20 cellular contexts compared by ENCODE assay signal in the genomic region with DNA sequence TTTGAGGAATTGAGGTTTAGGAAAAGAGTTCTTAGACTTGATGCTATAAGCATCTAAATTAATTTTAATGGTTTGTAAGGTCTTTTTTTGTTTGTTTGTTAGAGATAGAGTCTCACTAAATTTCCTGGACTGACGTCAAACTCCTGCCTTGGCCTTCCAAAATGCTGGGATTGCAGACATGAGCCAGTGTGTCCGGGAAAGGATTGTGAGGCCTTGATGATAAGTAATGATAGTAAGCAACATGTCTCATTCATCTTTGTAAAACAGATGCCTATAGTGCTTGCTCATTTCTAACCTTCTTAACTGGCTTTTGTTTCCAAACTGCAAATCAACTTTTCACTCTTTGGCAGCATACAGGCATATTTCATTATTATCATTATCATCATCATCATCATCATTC.
"Had no signal": no experiment of that assay in that cellular context is flagged by ENCODE, and none has a peak within 500 bp of the region (broad histone marks: within the 10 kb centered on the region; RNA-seq: fewer than 3 reads in every experiment).

No MANE protein-coding gene starts in this region.

- H3K4me3 ChIP-seq: MG63 had no signal

- H3K9ac ChIP-seq: SK-N-SH had no signal

- H3K9me2 ChIP-seq: SK-N-SH had no signal

- ATAC-seq: HepG2 had no signal

- H3K36me3 ChIP-seq: MG63 had no signal

- H3K4me2 ChIP-seq: SK-N-SH had no signal

- H3K9me3 ChIP-seq: MG63, SK-N-SH had no signal

- H3K27me3 ChIP-seq: MG63 had no signal

- DNase-seq: IMR-90, Karpas-422, KG1, MG63, NCI-H1092 treated with DMSO at 0.1 percent for 48 hours, NCI-H1436, NCI-H187, NCI-H2029, NCI-H2081 treated with DMSO at 0.1 percent for 48 hours, NCI-H2171, NCI-H226, NCI-H446, NCI-H510A, NCI-H524 treated with DMSO at 0.1 percent for 48 hours, NCI-H69, NCI-H774, Right ventricle myocardium superior, RPMI8226, SK-N-SH had no signal
